Comparison of ENCODE assay signal across 26 cellular contexts in the genomic region with DNA sequence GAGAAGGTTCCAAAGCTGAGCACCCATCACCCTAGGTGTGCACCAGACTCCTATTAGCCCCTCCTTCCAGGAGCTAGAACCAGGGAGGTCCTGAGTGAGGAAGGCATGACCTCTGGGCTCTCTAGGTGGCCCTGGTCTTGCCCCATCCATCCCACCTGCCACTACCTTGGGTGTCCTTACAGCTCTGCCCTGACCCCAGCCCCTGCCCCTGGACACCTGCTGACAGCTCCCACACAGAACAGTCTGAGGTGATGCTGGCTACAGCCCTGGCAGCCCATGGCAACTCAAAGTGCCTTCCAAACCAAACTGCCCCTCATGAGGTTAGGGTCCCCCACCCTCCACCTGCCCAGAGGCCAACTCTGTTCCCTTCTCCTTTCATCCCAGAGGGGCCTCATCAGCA. TPM values are rescaled to one million over a fixed set of nuclear protein-coding genes. Genes with fewer than 3 reads are reported as not detected.
"Had no signal": no experiment of that assay in that cellular context is flagged by ENCODE, and none has a peak within 500 bp of the region (broad histone marks: within the 10 kb centered on the region; RNA-seq: fewer than 3 reads in every experiment).

No MANE protein-coding gene starts in this region.

- H3K27ac Mint-ChIP-seq: activated CD4-positive, alpha-beta memory T cell treated with anti-CD3 and anti-CD28 coated beads, Interleukin-2, amount 10 ng/mL, durations not matched to agents 7 days and 5 days; activated CD4-positive, alpha-beta T cell treated with anti-CD3 and anti-CD28 coated beads, Interleukin-2, amount 10 ng/mL, durations not matched to agents 24 days and 14 days; dendritic cell treated with granulocyte-macrophage colony-stimulating factor and Interleukin-4, amounts not matched to agents 40 ng/mL and 50 ng/mL, for 4 days; endodermal cell; nephron; T-helper 1 cell treated with Interleukin-12 subunit alpha and Interleukin-12 subunit beta and Interleukin-4 antibody, amounts not matched to agents 30 μg/mL and 1 μg/mL, for 36 hours had no signal

- ATAC-seq: activated CD4-positive, CD25-positive, alpha-beta regulatory T cell treated with anti-CD3 and anti-CD28 coated beads, Interleukin-2, amount 50 U/mL, for 24 hours; foreskin keratinocyte had no signal

- DNase-seq: activated CD4-positive, alpha-beta memory T cell treated with anti-CD3 and anti-CD28 coated beads, Interleukin-2, amount 10 ng/mL, durations not matched to agents 7 days and 5 days; activated CD4-positive, alpha-beta T cell treated with anti-CD3 and anti-CD28 coated beads, Interleukin-2, amount 10 ng/mL, durations not matched to agents 24 days and 14 days; activated effector memory CD4-positive, alpha-beta T cell treated with anti-CD3 and anti-CD28 coated beads, Interleukin-2, amount 50 U/mL, for 16 hours; activated naive CD4-positive, alpha-beta T cell treated with anti-CD3 and anti-CD28 coated beads, Interleukin-2, amount 50 U/mL, for 16 hours; activated T-cell treated with anti-CD3 and anti-CD28 coated beads, Interleukin-2, amount 50 U/mL, for 48 hours; amniotic stem cell; central memory CD4-positive, alpha-beta T cell; endodermal cell; foreskin keratinocyte; heart right ventricle; mesendoderm; ovary; retina; stimulated activated CD4-positive, alpha-beta T cell treated with anti-CD3 and anti-CD28 coated beads, Interleukin-12 subunit alpha, Interleukin-12 subunit beta, amount 100 ng/mL, for 4 hours; stimulated activated CD4-positive, alpha-beta T cell treated with anti-CD3 and anti-CD28 coated beads, Interleukin-4, amount 100 ng/mL, for 1 hour; stimulated activated naive CD4-positive, alpha-beta T cell; T1000; WERI-Rb-1 had no signal

- H3K9me3 Mint-ChIP-seq: activated CD4-positive, alpha-beta memory T cell treated with anti-CD3 and anti-CD28 coated beads, Interleukin-2, amount 10 ng/mL, durations not matched to agents 7 days and 5 days; activated CD4-positive, alpha-beta T cell treated with anti-CD3 and anti-CD28 coated beads, Interleukin-2, amount 10 ng/mL, durations not matched to agents 24 days and 14 days; dendritic cell treated with granulocyte-macrophage colony-stimulating factor and Interleukin-4, amounts not matched to agents 40 ng/mL and 50 ng/mL, for 4 days; endodermal cell; nephron; T-helper 1 cell treated with Interleukin-12 subunit alpha and Interleukin-12 subunit beta and Interleukin-4 antibody, amounts not matched to agents 30 μg/mL and 1 μg/mL, for 36 hours had no signal

- H3K4me3 Mint-ChIP-seq: activated CD4-positive, alpha-beta memory T cell treated with anti-CD3 and anti-CD28 coated beads, Interleukin-2, amount 10 ng/mL, durations not matched to agents 7 days and 5 days; activated CD4-positive, alpha-beta T cell treated with anti-CD3 and anti-CD28 coated beads, Interleukin-2, amount 10 ng/mL, durations not matched to agents 24 days and 14 days; dendritic cell treated with granulocyte-macrophage colony-stimulating factor and Interleukin-4, amounts not matched to agents 40 ng/mL and 50 ng/mL, for 4 days; endodermal cell; nephron; T-helper 1 cell treated with Interleukin-12 subunit alpha and Interleukin-12 subunit beta and Interleukin-4 antibody, amounts not matched to agents 30 μg/mL and 1 μg/mL, for 36 hours had no signal

- H3K27me3 Mint-ChIP-seq: activated CD4-positive, alpha-beta memory T cell treated with anti-CD3 and anti-CD28 coated beads, Interleukin-2, amount 10 ng/mL, durations not matched to agents 7 days and 5 days; activated CD4-positive, alpha-beta T cell treated with anti-CD3 and anti-CD28 coated beads, Interleukin-2, amount 10 ng/mL, durations not matched to agents 24 days and 14 days; dendritic cell treated with granulocyte-macrophage colony-stimulating factor and Interleukin-4, amounts not matched to agents 40 ng/mL and 50 ng/mL, for 4 days had no signal

RNA-seq across cellular contexts. Expression of gene GOLGA6A, which starts 37.2 kb away (rescaled TPM):
- total RNA-seq: activated CD4-positive, alpha-beta memory T cell treated with anti-CD3 and anti-CD28 coated beads, Interleukin-2, amount 10 ng/mL, durations not matched to agents 7 days and 5 days; activated CD4-positive, alpha-beta T cell treated with anti-CD3 and anti-CD28 coated beads, Interleukin-2, amount 10 ng/mL, durations not matched to agents 24 days and 14 days; foreskin keratinocyte; glomerular endothelial cell; heart right ventricle; kidney epithelial cell; mononuclear cell; ureter had no signal
